3 cellular contexts compared by ENCODE assay signal in the genomic region with DNA sequence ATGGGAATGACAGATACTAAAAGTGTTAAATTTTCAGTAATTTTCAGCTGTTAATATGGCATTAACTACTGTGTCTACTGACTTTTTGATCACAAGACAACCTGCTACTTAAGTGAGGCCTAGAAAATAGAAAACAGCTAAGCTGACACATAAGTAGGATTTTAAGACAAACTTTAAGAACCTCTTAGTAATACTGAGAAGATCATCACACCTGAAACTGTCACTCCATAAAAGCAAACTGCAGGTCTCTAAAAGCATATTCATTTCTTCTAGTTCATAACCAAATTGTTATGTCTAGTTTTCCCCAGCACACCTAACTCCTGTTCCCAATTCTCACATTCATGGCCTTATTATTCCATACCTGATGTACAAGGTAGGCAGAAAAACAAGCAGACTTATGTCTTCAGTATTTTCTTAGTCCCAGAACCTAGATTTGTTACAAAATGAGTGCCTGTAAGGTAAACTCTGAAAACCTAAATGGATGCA.
TF ChIP-seq lines count a peak whose summit lies in the region.

No MANE protein-coding gene starts in this region.

TF ChIP-seq in SK-N-SH treated with all-trans-retinoic acid at 6 μM for 48 hours, 23 proteins besides CTCF, POLR2A, EP300 and RAD21:
- no peak for TF ChIP-seq BACH2 (CRISPR knock-in tag; IDR thresholded peaks at IDR 0.05; ENCODE audit: borderline replicate concordance)
- no peak for TF ChIP-seq TOX (CRISPR knock-in tag; IDR thresholded peaks at IDR 0.05; ENCODE audit: borderline replicate concordance)
- 0 out of 2 replicates have a peak, but pooled peaks have one; percentile 4 for TF ChIP-seq GLIS3 (CRISPR knock-in tag; IDR thresholded peaks at IDR 0.05)
- no peak for TF ChIP-seq ZNF8 (CRISPR knock-in tag; IDR thresholded peaks at IDR 0.05)

TF ChIP-seq in SK-N-SH, 30 proteins besides CTCF, POLR2A, EP300 and RAD21:
- TF ChIP-seq, protein P1, sequence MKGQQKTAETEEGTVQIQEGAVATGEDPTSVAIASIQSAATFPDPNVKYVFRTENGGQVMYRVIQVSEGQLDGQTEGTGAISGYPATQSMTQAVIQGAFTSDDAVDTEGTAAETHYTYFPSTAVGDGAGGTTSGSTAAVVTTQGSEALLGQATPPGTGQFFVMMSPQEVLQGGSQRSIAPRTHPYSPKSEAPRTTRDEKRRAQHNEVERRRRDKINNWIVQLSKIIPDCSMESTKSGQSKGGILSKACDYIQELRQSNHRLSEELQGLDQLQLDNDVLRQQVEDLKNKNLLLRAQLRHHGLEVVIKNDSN (IDR thresholded peaks at IDR 0.05; ENCODE audit: borderline replicate concordance, low read depth), result no peak
- no peak for TF ChIP-seq TEAD4 (IDR thresholded peaks at IDR 0.05; ENCODE audit: borderline replicate concordance, insufficient read depth)
- TF ChIP-seq, protein P2, sequence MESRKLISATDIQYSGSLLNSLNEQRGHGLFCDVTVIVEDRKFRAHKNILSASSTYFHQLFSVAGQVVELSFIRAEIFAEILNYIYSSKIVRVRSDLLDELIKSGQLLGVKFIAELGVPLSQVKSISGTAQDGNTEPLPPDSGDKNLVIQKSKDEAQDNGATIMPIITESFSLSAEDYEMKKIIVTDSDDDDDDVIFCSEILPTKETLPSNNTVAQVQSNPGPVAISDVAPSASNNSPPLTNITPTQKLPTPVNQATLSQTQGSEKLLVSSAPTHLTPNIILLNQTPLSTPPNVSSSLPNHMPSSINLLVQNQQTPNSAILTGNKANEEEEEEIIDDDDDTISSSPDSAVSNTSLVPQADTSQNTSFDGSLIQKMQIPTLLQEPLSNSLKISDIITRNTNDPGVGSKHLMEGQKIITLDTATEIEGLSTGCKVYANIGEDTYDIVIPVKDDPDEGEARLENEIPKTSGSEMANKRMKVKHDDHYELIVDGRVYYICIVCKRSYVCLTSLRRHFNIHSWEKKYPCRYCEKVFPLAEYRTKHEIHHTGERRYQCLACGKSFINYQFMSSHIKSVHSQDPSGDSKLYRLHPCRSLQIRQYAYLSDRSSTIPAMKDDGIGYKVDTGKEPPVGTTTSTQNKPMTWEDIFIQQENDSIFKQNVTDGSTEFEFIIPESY (IDR thresholded peaks at IDR 0.05; ENCODE audit: borderline replicate concordance, low read depth), result no peak
- TF ChIP-seq FOSL2 (IDR thresholded peaks at IDR 0.05; ENCODE audit: borderline replicate concordance, low read depth), result no peak
- TF ChIP-seq NRF1 (IDR thresholded peaks at IDR 0.05; ENCODE audit: low read depth, low read length), result no peak
- TF ChIP-seq EZH2phosphoT487 (IDR thresholded peaks at IDR 0.05; ENCODE audit: borderline replicate concordance, low read depth), result no peak
- no peak for TF ChIP-seq YY1 (IDR thresholded peaks at IDR 0.05; ENCODE audit: low read depth)
- no peak for TF ChIP-seq REST (IDR thresholded peaks at IDR 0.05; ENCODE audit: low read depth, low read length)
- no peak for TF ChIP-seq PBX3 (IDR thresholded peaks at IDR 0.05)
- TF ChIP-seq MXI1 (IDR thresholded peaks at IDR 0.05; ENCODE audit: low read depth, low read length), result no peak
- TF ChIP-seq CHD2 (IDR thresholded peaks at IDR 0.05; ENCODE audit: low read length, partially characterized antibody), result no peak
- TF ChIP-seq, protein P3, sequence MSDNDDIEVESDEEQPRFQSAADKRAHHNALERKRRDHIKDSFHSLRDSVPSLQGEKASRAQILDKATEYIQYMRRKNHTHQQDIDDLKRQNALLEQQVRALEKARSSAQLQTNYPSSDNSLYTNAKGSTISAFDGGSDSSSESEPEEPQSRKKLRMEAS (IDR thresholded peaks at IDR 0.05; ENCODE audit: low read depth), result no peak
- TF ChIP-seq RCOR1 (IDR thresholded peaks at IDR 0.05; ENCODE audit: low read length), result no peak

TF ChIP-seq in A549, 52 proteins besides CTCF, POLR2A, EP300 and RAD21:
- TF ChIP-seq RNF2 (IDR thresholded peaks at IDR 0.05; ENCODE audit: borderline replicate concordance, low read depth), result no peak
- peak; percentile 10; the same call in 1 of the 2 replicates for TF ChIP-seq HOXB5 (CRISPR knock-in tag; IDR thresholded peaks at IDR 0.05)
- peak; percentile 72; the same call in 1 of the 2 replicates for TF ChIP-seq HMGXB4 (CRISPR knock-in tag; IDR thresholded peaks at IDR 0.05; ENCODE audit: borderline replicate concordance)
- TF ChIP-seq FOSB (CRISPR knock-in tag; IDR thresholded peaks at IDR 0.05), result peak; percentile 74
- peak; percentile 8; the same call in 1 of the 2 replicates for TF ChIP-seq TFCP2L1 (CRISPR knock-in tag; IDR thresholded peaks at IDR 0.05)
